ENCODE assay signal across 8 cellular contexts in genomic region chr20:54208492-54209044, GRCh38. TPM values are rescaled to one million over a fixed set of nuclear protein-coding genes. Genes with fewer than 3 reads are reported as not detected.
DNase-seq lines count a peak whose midpoint lies in the region; ATAC-seq and TF ChIP-seq lines count a peak whose summit lies in the region.

No MANE protein-coding gene starts in this region.

- peaks cover 12% of the 10 kb centered on the region; the same call in 2 of the 3 replicates for H3K36me3 Mint-ChIP-seq in GM23338 (ENCODE audit: low read depth)
- peaks cover 6% of the 10 kb centered on the region for H3K36me3 Mint-ChIP-seq in stimulated activated effector memory CD8-positive, alpha-beta T cell treated with anti-CD3 and anti-CD28 coated beads, Interleukin-12 subunit alpha, Interleukin-12 subunit beta, amount 100 ng/mL, for 72 hours

- peak overlapping the region; percentile 88 for H3K4me3 Mint-ChIP-seq in GM23338
- H3K4me3 Mint-ChIP-seq in stimulated activated effector memory CD8-positive, alpha-beta T cell treated with anti-CD3 and anti-CD28 coated beads, Interleukin-12 subunit alpha, Interleukin-12 subunit beta, amount 100 ng/mL, for 72 hours, result peak overlapping the region; percentile 76

- H3K27me3 Mint-ChIP-seq in GM23338 (ENCODE audit: insufficient read depth, low read depth, poor library complexity), result peaks cover 4% of the 10 kb centered on the region

- peaks cover 14% of the 10 kb centered on the region for H3K4me1 Mint-ChIP-seq in GM23338
- peaks cover 38% of the 10 kb centered on the region for H3K4me1 Mint-ChIP-seq in stimulated activated effector memory CD8-positive, alpha-beta T cell treated with anti-CD3 and anti-CD28 coated beads, Interleukin-12 subunit alpha, Interleukin-12 subunit beta, amount 100 ng/mL, for 72 hours

- H3K27me3 ChIP-seq in GM23338 (ENCODE audit: insufficient read depth) (no peaks in the 10 kb centered on the region), MM.1S (replicated peaks; ENCODE audit: insufficient read depth, low read length) (no peaks in the 10 kb centered on the region)

- H3K4me1 ChIP-seq in GM23338 (ENCODE audit: insufficient read depth) (no peaks in the 10 kb centered on the region; the same call in 1 of the 2 replicates), MM.1S (ENCODE audit: low read length) (peaks cover 21% of the 10 kb centered on the region)

- no peaks in the 10 kb centered on the region for H3K9me3 Mint-ChIP-seq in GM23338
- H3K9me3 Mint-ChIP-seq in stimulated activated effector memory CD8-positive, alpha-beta T cell treated with anti-CD3 and anti-CD28 coated beads, Interleukin-12 subunit alpha, Interleukin-12 subunit beta, amount 100 ng/mL, for 72 hours, result no peaks in the 10 kb centered on the region

- H3K27ac Mint-ChIP-seq in GM23338, result peak overlapping the region; percentile 84
- peak overlapping the region; percentile 100 for H3K27ac Mint-ChIP-seq in stimulated activated effector memory CD8-positive, alpha-beta T cell treated with anti-CD3 and anti-CD28 coated beads, Interleukin-12 subunit alpha, Interleukin-12 subunit beta, amount 100 ng/mL, for 72 hours

- H3K9me3 ChIP-seq in MM.1S (replicated peaks; ENCODE audit: insufficient read depth, low read length), result no peaks in the 10 kb centered on the region

- TF ChIP-seq CTCF in GM23338 (conservative IDR thresholded peaks at IDR 0.05; ENCODE audit: low read depth in 2 of 2) (no peak), MM.1S (IDR thresholded peaks at IDR 0.05; ENCODE audit: low read length) (no peak)

- H3K27ac ChIP-seq in GM23338 (ENCODE audit: low read depth) (no peak overlapping the region), MM.1S (ENCODE audit: low read length) (peak overlapping the region; percentile 79; the same call in 1 of the 2 replicates)

- H3K79me2 ChIP-seq in GM23338 (replicated peaks; ENCODE audit: insufficient read depth) (peaks cover 55% of the 10 kb centered on the region), MM.1S (ENCODE audit: low read length) (peaks cover 56% of the 10 kb centered on the region)

- H3K9me2 ChIP-seq in GM23338 (ENCODE audit: insufficient read depth), result no peaks in the 10 kb centered on the region
- H3K9me2 ChIP-seq in MM.1S (replicated peaks; ENCODE audit: insufficient read depth, low read length), result no peaks in the 10 kb centered on the region

- peak overlapping the region; percentile 88 for H2AFZ ChIP-seq in GM23338
- peak overlapping the region; percentile 95 for H2AFZ ChIP-seq in MM.1S (ENCODE audit: low read length)

- H3K4me2 ChIP-seq in GM23338, result peak overlapping the region; percentile 99
- H3K4me2 ChIP-seq in MM.1S (ENCODE audit: low read depth, low read length), result peak overlapping the region; percentile 78

- H3K9ac ChIP-seq in MM.1S (ENCODE audit: low read length), result peak overlapping the region; percentile 98

- H3K36me3 ChIP-seq in GM23338 (ENCODE audit: insufficient read depth) (no peaks in the 10 kb centered on the region), MM.1S (replicated peaks; ENCODE audit: insufficient read depth, low read length) (no peaks in the 10 kb centered on the region)

- peak overlapping the region; percentile 96 for H3K4me3 ChIP-seq in GM23338
- H3K4me3 ChIP-seq in MM.1S (ENCODE audit: low read length), result peak overlapping the region; percentile 86

- H3F3A ChIP-seq in GM23338 (replicated peaks; ENCODE audit: low read depth) (no peaks in the 10 kb centered on the region), MM.1S (ENCODE audit: insufficient read depth, low read length) (no peaks in the 10 kb centered on the region)

- H4K20me1 ChIP-seq in GM23338 (replicated peaks; ENCODE audit: insufficient read depth) (peaks cover 17% of the 10 kb centered on the region), MM.1S (ENCODE audit: insufficient read depth, low read length) (no peaks in the 10 kb centered on the region)

- peak; percentile 40 for ATAC-seq in GM23338
- peak; percentile 14 for ATAC-seq in stimulated activated effector memory CD8-positive, alpha-beta T cell treated with anti-CD3 and anti-CD28 coated beads, Interleukin-12 subunit alpha, Interleukin-12 subunit beta, amount 100 ng/mL, for 72 hours
- ATAC-seq in GM21529 (IDR thresholded peaks at IDR 0.05; ENCODE audit: unreplicated experiment), result no peak

- peak; percentile 48 for DNase-seq in NCI-H2227 (lab: John Stamatoyannopoulos, UW; ENCODE audit: unreplicated experiment)
- no peak for DNase-seq in NCI-H2227 treated with DMSO at 0.1 percent for 48 hours (lab: John Stamatoyannopoulos, UW)
- peak; percentile 45 for DNase-seq in GM23338 (ENCODE audit: low spot score)
- peak; percentile 27 for DNase-seq in MM.1S
- peak; percentile 72 for DNase-seq in astrocyte of the hippocampus (ENCODE audit: low read depth, low spot score)
- DNase-seq in islet precursor cell, result peak; percentile 58
- no peak for DNase-seq in stimulated activated effector memory CD8-positive, alpha-beta T cell treated with anti-CD3 and anti-CD28 coated beads, Interleukin-12 subunit alpha, Interleukin-12 subunit beta, amount 100 ng/mL, for 72 hours (ENCODE audit: low spot score in 2 of 2)

TF ChIP-seq in GM23338, 12 proteins besides CTCF, POLR2A, EP300 and RAD21:
- TF ChIP-seq ETS1 (IDR thresholded peaks at IDR 0.05) (no peak), REST (IDR thresholded peaks at IDR 0.05; ENCODE audit: unreplicated experiment) (no peak), EZH2 (IDR thresholded peaks at IDR 0.05; ENCODE audit: low read depth, unreplicated experiment) (no peak)

RNA-seq across cellular contexts. Expression of gene PFDN4, which starts 0.7 kb away (rescaled TPM):
- 105 and 196 TPM in 2 replicates for total RNA-seq in GM23338 (2014; rRNA removed; shearing (Covaris generic))
- polyA plus RNA-seq in GM23338 (2016; fragmentation: Nextera tagmentation; extraction: Ambion mirVana), result 477 and 584 TPM in 2 replicates

RNA-seq across cellular contexts. Expression of gene CYP24A1, which starts 34.8 kb away (rescaled TPM):
- total RNA-seq in GM23338 (2014; rRNA removed; shearing (Covaris generic)), result 0.12 TPM in 1 of 2 replicates, not detected in the other
- 0.10 TPM in 1 of 2 replicates, not detected in the other for polyA plus RNA-seq in GM23338 (2016; fragmentation: Nextera tagmentation; extraction: Ambion mirVana)

Comparison
In these comparisons a context has a peak if more than half of its experiments do, and no peak if none do; other contexts are left out.
1. DNase-seq: peak in NCI-H2227 (single experiment), GM23338 (single experiment), MM.1S (single experiment), astrocyte of the hippocampus (single experiment) and islet precursor cell (single experiment); none in NCI-H2227 treated with DMSO at 0.1 percent for 48 hours (single experiment) and stimulated activated effector memory CD8-positive, alpha-beta T cell treated with anti-CD3 and anti-CD28 coated beads, Interleukin-12 subunit alpha, Interleukin-12 subunit beta, amount 100 ng/mL, for 72 hours (0 of 2).